ENCODE assay signal across 16 cellular contexts in the genomic region with DNA sequence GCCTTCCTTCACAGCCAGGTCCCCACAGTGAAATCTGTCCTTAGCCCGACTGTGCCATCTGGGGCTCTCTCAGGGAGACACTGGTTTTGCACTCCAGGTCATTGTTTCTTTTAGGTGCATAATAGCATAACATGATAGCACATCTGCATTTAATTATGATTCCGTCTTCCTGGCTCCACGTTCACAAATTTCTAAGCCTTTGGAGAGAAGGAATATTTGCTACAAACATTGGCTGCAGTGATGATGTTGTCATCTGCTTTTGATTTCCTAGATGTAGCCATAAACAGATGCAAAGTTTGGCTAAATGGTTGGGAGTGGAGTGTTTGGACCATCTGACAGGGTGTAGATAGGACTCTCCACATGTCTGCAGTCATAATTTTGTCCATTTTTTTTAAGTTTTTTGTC. TPM values are rescaled to one million over a fixed set of nuclear protein-coding genes. Genes with fewer than 3 reads are reported as not detected.
DNase-seq lines count a peak whose midpoint lies in the region; ATAC-seq and TF ChIP-seq lines count a peak whose summit lies in the region.
"Had no signal": no experiment of that assay in that cellular context is flagged by ENCODE, and none has a peak within 500 bp of the region (broad histone marks: within the 10 kb centered on the region; RNA-seq: fewer than 3 reads in every experiment).

No MANE protein-coding gene starts in this region.

- POLR2A ChIA-PET in A673 (lab: Charles Lee; ENCODE audit: low non-redundant PET) (no interaction called here), HEK293 (lab: Yijun Ruan, JAX) (no interaction called here)

- H3K27ac ChIP-seq in A673 (ENCODE audit: low read depth, low read length, poor library complexity, severe bottlenecking) (peak overlapping the region; percentile 45), HEK293 (ENCODE audit: extremely low read depth, low read depth, low read length) (no peak overlapping the region)
- H3K27ac ChIP-seq in effector memory CD4-positive, alpha-beta T cell (ENCODE audit: insufficient read depth, low read length, poor library complexity, severe bottlenecking): no peak overlapping the region
- H3K27ac ChIP-seq: C4-2B, Peyer's patch, thoracic aorta had no signal

- H3K4me3 ChIP-seq in A673 (ENCODE audit: low read depth, low read length, poor library complexity, severe bottlenecking) (no peak overlapping the region), HEK293 (ENCODE audit: low read depth, low read length) (no peak overlapping the region)
- H3K4me3 ChIP-seq in effector memory CD4-positive, alpha-beta T cell (ENCODE audit: insufficient read depth, low read depth, low read length, poor library complexity, severe bottlenecking): no peak overlapping the region
- H3K4me3 ChIP-seq: Peyer's patch, thoracic aorta had no signal

- no peaks in the 10 kb centered on the region for H3K9me3 Mint-ChIP-seq in chondrocyte (ENCODE audit: low read depth)
- H3K9me3 Mint-ChIP-seq in mesothelial cell of epicardium: peaks cover 5% of the 10 kb centered on the region
- no peaks in the 10 kb centered on the region for H3K9me3 Mint-ChIP-seq in activated T-cell treated with anti-CD3 and anti-CD28 coated beads, Interleukin-2, amount 50 U/mL, for 4 hours
- H3K9me3 Mint-ChIP-seq: activated naive CD8-positive, alpha-beta T cell treated with anti-CD3 and anti-CD28 coated beads for 36 hours; IgD-negative memory B cell had no signal

- H3K36me3 Mint-ChIP-seq in chondrocyte (ENCODE audit: low read depth) (no peaks in the 10 kb centered on the region), mesothelial cell of epicardium (no peaks in the 10 kb centered on the region)
- no peaks in the 10 kb centered on the region for H3K36me3 Mint-ChIP-seq in activated T-cell treated with anti-CD3 and anti-CD28 coated beads, Interleukin-2, amount 50 U/mL, for 4 hours (ENCODE audit: insufficient read depth)
- H3K36me3 Mint-ChIP-seq: activated CD8-positive, alpha-beta memory T cell treated with anti-CD3 and anti-CD28 coated beads, Interleukin-2, amount 10 ng/mL, durations not matched to agents 7 days and 5 days; activated naive CD8-positive, alpha-beta T cell treated with anti-CD3 and anti-CD28 coated beads for 36 hours; IgD-negative memory B cell had no signal

- intact Hi-C loops in A673 (cut with micrococcal nuclease; ENCODE audit: unreplicated experiment): no loop called here

- CTCF ChIA-PET in A673 (lab: Charles Lee): no interaction called here
- CTCF ChIA-PET in HEK293 (lab: Yijun Ruan, JAX): interaction anchor here (1.4 kb wide), 1 partner anchor 9 kb away, joined by 7 read pairs; no protein-coding TSS in a partner anchor

- H3K4me1 Mint-ChIP-seq in chondrocyte (ENCODE audit: low read depth) (peaks cover 8% of the 10 kb centered on the region), mesothelial cell of epicardium (peaks cover 11% of the 10 kb centered on the region)
- no peaks in the 10 kb centered on the region for H3K4me1 Mint-ChIP-seq in activated T-cell treated with anti-CD3 and anti-CD28 coated beads, Interleukin-2, amount 50 U/mL, for 4 hours (ENCODE audit: low read depth)

- DNase-seq in A673 (ENCODE audit: low spot score) (peak; percentile 88), chondrocyte (ENCODE audit: low spot score) (no peak), mesothelial cell of epicardium (ENCODE audit: low spot score in 2 of 2, unreplicated experiment in 2 of 2) (no peak), KBM-7 (no peak)
- DNase-seq in effector memory CD4-positive, alpha-beta T cell: no peak
- no peak for DNase-seq in activated T-cell treated with anti-CD3 and anti-CD28 coated beads, Interleukin-2, amount 50 U/mL, for 4 hours
- DNase-seq: activated CD8-positive, alpha-beta memory T cell treated with anti-CD3 and anti-CD28 coated beads, Interleukin-2, amount 10 ng/mL, durations not matched to agents 7 days and 5 days; activated naive CD8-positive, alpha-beta T cell treated with anti-CD3 and anti-CD28 coated beads for 36 hours; H7; NCI-H2107; Peyer's patch had no signal

- no peaks in the 10 kb centered on the region for H3K36me3 ChIP-seq in A673 (ENCODE audit: insufficient read depth, low read length, poor library complexity, severe bottlenecking)
- H3K36me3 ChIP-seq in HEK293 (ENCODE audit: control insufficient read depth in 2 of 2, insufficient read depth in 1 of 2, low read length in 2 of 2): no peaks in the 10 kb centered on the region
- H3K36me3 ChIP-seq in effector memory CD4-positive, alpha-beta T cell (ENCODE audit: control insufficient read depth, insufficient read depth, low read length): no peaks in the 10 kb centered on the region
- H3K36me3 ChIP-seq: Peyer's patch, thoracic aorta had no signal

- H3K4me3 Mint-ChIP-seq in chondrocyte (ENCODE audit: unreplicated experiment): no peak overlapping the region
- no peak overlapping the region for H3K4me3 Mint-ChIP-seq in mesothelial cell of epicardium
- no peak overlapping the region for H3K4me3 Mint-ChIP-seq in activated T-cell treated with anti-CD3 and anti-CD28 coated beads, Interleukin-2, amount 50 U/mL, for 4 hours
- H3K4me3 Mint-ChIP-seq: activated CD8-positive, alpha-beta memory T cell treated with anti-CD3 and anti-CD28 coated beads, Interleukin-2, amount 10 ng/mL, durations not matched to agents 7 days and 5 days; activated naive CD8-positive, alpha-beta T cell treated with anti-CD3 and anti-CD28 coated beads for 36 hours; IgD-negative memory B cell had no signal

- H3K27me3 Mint-ChIP-seq in chondrocyte (ENCODE audit: low read depth) (no peaks in the 10 kb centered on the region), mesothelial cell of epicardium (ENCODE audit: low read depth) (peaks cover 5% of the 10 kb centered on the region)
- peaks cover 12% of the 10 kb centered on the region for H3K27me3 Mint-ChIP-seq in activated T-cell treated with anti-CD3 and anti-CD28 coated beads, Interleukin-2, amount 50 U/mL, for 4 hours (ENCODE audit: low read depth)

- H3K4me1 ChIP-seq in A673 (ENCODE audit: insufficient read depth, low read length, poor library complexity, severe bottlenecking) (peaks cover 27% of the 10 kb centered on the region), HEK293 (ENCODE audit: control insufficient read depth, insufficient read depth, low read length) (no peaks in the 10 kb centered on the region; the same call in 1 of the 2 replicates)
- H3K4me1 ChIP-seq in effector memory CD4-positive, alpha-beta T cell (ENCODE audit: control insufficient read depth, insufficient read depth, low read length, poor library complexity, severe bottlenecking): no peaks in the 10 kb centered on the region
- H3K4me1 ChIP-seq: Peyer's patch had no signal

- H3K9me3 ChIP-seq in A673 (ENCODE audit: low read depth, low read length, poor library complexity, severe bottlenecking) (no peaks in the 10 kb centered on the region), HEK293 (ENCODE audit: control insufficient read depth, insufficient read depth, low read depth, low read length) (no peaks in the 10 kb centered on the region)
- H3K9me3 ChIP-seq in effector memory CD4-positive, alpha-beta T cell (ENCODE audit: control insufficient read depth, low read length): no peaks in the 10 kb centered on the region
- H3K9me3 ChIP-seq: Peyer's patch, thoracic aorta had no signal

- BruUV-seq in A673 (replicated peaks; lab: Mats Ljungman, UMichigan): no TSS peak

- in situ Hi-C loops in KBM-7 (cut with MboI; ENCODE audit: low pct_unique_long_range_greater_than_20kb, low sequenced_read_pairs): no loop called here

- no peak for ATAC-seq in HG02885 (IDR thresholded peaks at IDR 0.05; ENCODE audit: poor library complexity, unreplicated experiment)
- no peak for ATAC-seq in activated T-cell treated with anti-CD3 and anti-CD28 coated beads, Interleukin-2, amount 50 U/mL, for 4 hours
- ATAC-seq: activated CD8-positive, alpha-beta memory T cell treated with anti-CD3 and anti-CD28 coated beads, Interleukin-2, amount 10 ng/mL, durations not matched to agents 7 days and 5 days had no signal

- H3K27ac Mint-ChIP-seq in chondrocyte (ENCODE audit: unreplicated experiment) (peak overlapping the region; percentile 42), mesothelial cell of epicardium (peak overlapping the region; percentile 88)
- H3K27ac Mint-ChIP-seq: activated CD8-positive, alpha-beta memory T cell treated with anti-CD3 and anti-CD28 coated beads, Interleukin-2, amount 10 ng/mL, durations not matched to agents 7 days and 5 days; activated naive CD8-positive, alpha-beta T cell treated with anti-CD3 and anti-CD28 coated beads for 36 hours; IgD-negative memory B cell had no signal

- TF ChIP-seq CTCF in A673 (conservative IDR thresholded peaks at IDR 0.05; ENCODE audit: low read depth, low read length) (peak; percentile 34; the same call in 1 of the 2 replicates), HEK293 (tag by site-specific recombination; IDR thresholded peaks at IDR 0.05) (no peak), chondrocyte (IDR thresholded peaks at IDR 0.05) (no peak), mesothelial cell of epicardium (IDR thresholded peaks at IDR 0.05; ENCODE audit: unreplicated experiment) (no peak)

- no peaks in the 10 kb centered on the region for H3K27me3 ChIP-seq in A673 (replicated peaks; ENCODE audit: insufficient read depth, low read depth, low read length, poor library complexity)
- no peaks in the 10 kb centered on the region for H3K27me3 ChIP-seq in effector memory CD4-positive, alpha-beta T cell (replicated peaks; ENCODE audit: control insufficient read depth, insufficient read depth, low read length, poor library complexity, severe bottlenecking)
- H3K27me3 ChIP-seq: Peyer's patch had no signal

RNA-seq across cellular contexts. Expression of gene CAT, which starts 12.0 kb away (rescaled TPM):
- 26.6 and 38.3 TPM in 2 replicates for total RNA-seq in A673 (2021)
- total RNA-seq in chondrocyte: 28.2 to 32.0 TPM (median 31.1 TPM) in 3 replicates
- total RNA-seq in mesothelial cell of epicardium: 29.2 to 34.4 TPM (median 30.5 TPM) in 3 replicates
- 10 to 100 TPM; 11.8 to 14.6 (median 13.5) TPM for total RNA-seq in activated T-cell treated with anti-CD3 and anti-CD28 coated beads, Interleukin-2, amount 50 U/mL, for 4 hours
- total RNA-seq: H7 had no signal
